8 cellular contexts compared by ENCODE assay signal in genomic region chr2:237904806-237905599, GRCh38. TPM values are rescaled to one million over a fixed set of nuclear protein-coding genes. Genes with fewer than 3 reads are reported as not detected.
DNase-seq lines count a peak whose midpoint lies in the region; ATAC-seq, FAIRE-seq and TF ChIP-seq lines count a peak whose summit lies in the region.

No MANE protein-coding gene starts in this region.

- no TSS peak for BruUV-seq in Calu3 (replicated peaks; lab: Mats Ljungman, UMichigan)

- H3K4me1 ChIP-seq in ascending aorta (peaks cover 11 to 46% of the 10 kb centered on the region in 2 donors), vagina (peaks cover 12% of the 10 kb centered on the region)

- H3K27ac Mint-ChIP-seq in Calu3 (ENCODE audit: unreplicated experiment): no peak overlapping the region

- no peak for TF ChIP-seq POLR2A in vagina (IDR thresholded peaks at IDR 0.05)

- H3K27me3 ChIP-seq in AG04450 (ENCODE audit: control insufficient read depth, insufficient read depth, low read length): no peaks in the 10 kb centered on the region
- no peaks in the 10 kb centered on the region for H3K27me3 ChIP-seq in ascending aorta
- no peaks in the 10 kb centered on the region for H3K27me3 ChIP-seq in vagina

- H3K36me3 Mint-ChIP-seq in Calu3 (ENCODE audit: insufficient read depth, unreplicated experiment): no peaks in the 10 kb centered on the region

- H3K9me3 ChIP-seq in AG04450 (ENCODE audit: control insufficient read depth, insufficient read depth, low read length) (peaks cover 10% of the 10 kb centered on the region), ascending aorta (peaks cover 0 to 9% of the 10 kb centered on the region in 2 donors), vagina (no peaks in the 10 kb centered on the region)

- H3K27me3 Mint-ChIP-seq in Calu3 (ENCODE audit: unreplicated experiment): no peaks in the 10 kb centered on the region

- peak; percentile 60 for DNase-seq in AG04450 (ENCODE audit: low read depth, low spot score)
- DNase-seq in HTR-8/SVneo (ENCODE audit: insufficient read length, low spot score): no peak
- DNase-seq in ascending aorta (ENCODE audit: low spot score in 2 of 2): peak; percentile 64 to 98
- peak; percentile 77 for DNase-seq in medulla oblongata (ENCODE audit: extremely low spot score)
- DNase-seq in vagina (ENCODE audit: extremely low spot score in 2 of 2): peak in 1 of 2 donors; percentile 90
- no peak for DNase-seq in Calu3

- H3K4me3 ChIP-seq in AG04450 (ENCODE audit: low read depth, low read length) (no peak overlapping the region), ascending aorta (no peak overlapping the region), vagina (no peak overlapping the region)

- H3K4me1 Mint-ChIP-seq in Calu3 (ENCODE audit: low read depth, unreplicated experiment): no peaks in the 10 kb centered on the region

- H3K36me3 ChIP-seq in ascending aorta (peaks cover 10 to 27% of the 10 kb centered on the region in 2 donors), vagina (no peaks in the 10 kb centered on the region)

- CTCF ChIA-PET in AG04450 (lab: Charles Lee) (interaction anchor here (0.6 to 1.4 kb wide), 2 partner anchors 240 to 359 kb away, joined by 4 to 8 read pairs; no protein-coding TSS in a partner anchor), Calu3 (lab: Charles Lee) (no interaction called here)

- no peak for TF ChIP-seq CTCF in AG04450 (IDR thresholded peaks at IDR 0.05; ENCODE audit: low read depth, low read length)
- TF ChIP-seq CTCF in ascending aorta (IDR thresholded peaks at IDR 0.05): no peak
- no peak for TF ChIP-seq CTCF in vagina (IDR thresholded peaks at IDR 0.05)
- no peak for TF ChIP-seq CTCF in Calu3 (IDR thresholded peaks at IDR 0.05; ENCODE audit: unreplicated experiment)

- POLR2A ChIA-PET in AG04450 (lab: Yijun Ruan, JAX): interaction anchor here (0.8 to 1.1 kb wide), 4 partner anchors 18 to 30 kb away, joined by 3 to 4 read pairs (median 3); no protein-coding TSS in a partner anchor

- peaks cover 10% of the 10 kb centered on the region for H3K9me3 Mint-ChIP-seq in Calu3 (ENCODE audit: low read depth, unreplicated experiment)

- ATAC-seq in HG03159 (IDR thresholded peaks at IDR 0.05; ENCODE audit: unreplicated experiment) (no peak), HG02763 (IDR thresholded peaks at IDR 0.05; ENCODE audit: unreplicated experiment) (no peak)

- no peak overlapping the region for H3K4me3 Mint-ChIP-seq in Calu3 (ENCODE audit: low read depth, unreplicated experiment)

- peak; percentile 92 for FAIRE-seq in HTR-8/SVneo (lab: Jason Lieb, UNC)

- intact Hi-C loops in ascending aorta (cut with DNase I): loop anchor here (1.0 to 2.0 kb wide), 4 partner anchors 17 to 45 kb away; no protein-coding TSS in a partner anchor
- intact Hi-C loops in vagina (cut with DNase I): no loop called here
- intact Hi-C loops in Calu3 (cut with micrococcal nuclease; ENCODE audit: unreplicated experiment): no loop called here

- H3K27ac ChIP-seq in AG04450 (ENCODE audit: low read depth, low read length) (peak overlapping the region; percentile 89), ascending aorta (peak overlapping the region; percentile 96 to 99), vagina (peak overlapping the region; percentile 68)

RNA-seq across cellular contexts. Expression of gene RAMP1, which starts 45.6 kb away (rescaled TPM):
- polyA plus RNA-seq in AG04450 (2011; rRNA removed): 26.5 and 47.7 TPM in 2 replicates
- 5.9 and 6.7 TPM in 2 replicates for polyA minus RNA-seq in AG04450 (2011; rRNA and poly(A)+ RNA removed)
- total RNA-seq in ascending aorta (191 TPM), vagina (120 TPM), Calu3 (2022) (9.6 and 9.8 TPM in 2 replicates)

Comparison
In these comparisons a context has a peak if more than half of its experiments do, and no peak if none do; other contexts are left out.
1. DNase-seq: peak in AG04450 (single experiment), ascending aorta (2 of 2) and medulla oblongata (single experiment); none in HTR-8/SVneo (single experiment) and Calu3 (single experiment).
2. RNA of gene RAMP1, which starts 45.6 kb away (total RNA-seq): 191 TPM in ascending aorta (single experiment) and 120 TPM in vagina (single experiment); 9.6 to 9.8 TPM in Calu3; every median in the first group is over 10 times any median in the second.
3. Peak in every context shown above with its lines, with median percentiles within 50 percentile points of each other: H3K27ac ChIP-seq.